Comparison of ENCODE assay signal across 8 cellular contexts in genomic region chrX:80876877-80877276, GRCh38.
DNase-seq lines count a peak whose midpoint lies in the region; ATAC-seq and TF ChIP-seq lines count a peak whose summit lies in the region.

No MANE protein-coding gene starts in this region.

- H3K23ac ChIP-seq in neuronal stem cell (ENCODE audit: low read depth, low read length, poor library complexity) = no peak overlapping the region

- no peak overlapping the region for H3K4ac ChIP-seq in neuronal stem cell (ENCODE audit: low read length)

- no peak overlapping the region for H4K91ac ChIP-seq in neuronal stem cell (ENCODE audit: low read depth, low read length, poor library complexity)

- no peak for TF ChIP-seq POLR2A in heart left ventricle (IDR thresholded peaks at IDR 0.05)
- TF ChIP-seq POLR2A in thyroid gland (IDR thresholded peaks at IDR 0.05) = no peak

- no peak overlapping the region for H3K4me2 ChIP-seq in neuronal stem cell (ENCODE audit: insufficient read depth, low read length, poor library complexity, severe bottlenecking)

- H3K27me3 ChIP-seq in heart left ventricle (no peaks in the 10 kb centered on the region), neuronal stem cell (ENCODE audit: control insufficient read depth in 3 of 3, insufficient read depth in 3 of 3, low read depth in 1 of 3, low read length in 3 of 3) (no peaks in the 10 kb centered on the region), thyroid gland (no peaks in the 10 kb centered on the region)

- TF ChIP-seq CTCF in heart left ventricle (IDR thresholded peaks at IDR 0.05) (peak; percentile 23 to 57 (median 40)), coronary artery (IDR thresholded peaks at IDR 0.05) (peak; percentile 15), thyroid gland (IDR thresholded peaks at IDR 0.05) (peak in 3 of 6 experiments; percentile 38 to 42 (median 42))

- H3K79me1 ChIP-seq in neuronal stem cell (ENCODE audit: low read depth, low read length) = no peaks in the 10 kb centered on the region

- H4K8ac ChIP-seq in neuronal stem cell (ENCODE audit: low read depth, low read length) = no peak overlapping the region

- H3K4me3 ChIP-seq in heart left ventricle = no peak overlapping the region
- H3K4me3 ChIP-seq in coronary artery = no peak overlapping the region
- H3K4me3 ChIP-seq in neuronal stem cell (ENCODE audit: low read length in 2 of 2) = no peak overlapping the region
- H3K4me3 ChIP-seq in thyroid gland (replicated peaks in 1 of 3) = no peak overlapping the region

- H3K36me3 ChIP-seq in heart left ventricle (no peaks in the 10 kb centered on the region), neuronal stem cell (replicated peaks in 1 of 2; ENCODE audit: control insufficient read depth in 2 of 2, insufficient read depth in 2 of 2, low read length in 2 of 2) (no peaks in the 10 kb centered on the region), thyroid gland (no peaks in the 10 kb centered on the region)

- H2AK5ac ChIP-seq in neuronal stem cell (ENCODE audit: low read depth, low read length) = no peak overlapping the region

- no peak overlapping the region for H2BK12ac ChIP-seq in neuronal stem cell (ENCODE audit: low read length)

- no peak overlapping the region for H3K9ac ChIP-seq in neuronal stem cell (ENCODE audit: low read depth, low read length, poor library complexity)

- intact Hi-C loops in heart left ventricle (cut with DNase I) = loop anchor here in 4 of 10 donors (5.0 to 10.0 kb wide), 4 partner anchors 318 to 508 kb away; no protein-coding TSS in a partner anchor
- intact Hi-C loops in left ventricle myocardium superior (cut with micrococcal nuclease) = no loop called here
- intact Hi-C loops in thyroid gland (cut with DNase I) = no loop called here

- ATAC-seq in heart left ventricle (no peak), left ventricle myocardium superior (no peak)

- H3K4me1 ChIP-seq in heart left ventricle (no peaks in the 10 kb centered on the region), neuronal stem cell (ENCODE audit: control insufficient read depth in 2 of 2, insufficient read depth in 1 of 2, low read depth in 1 of 2, low read length in 2 of 2) (no peaks in the 10 kb centered on the region), thyroid gland (no peaks in the 10 kb centered on the region)

- no peak overlapping the region for H2AFZ ChIP-seq in neuronal stem cell (ENCODE audit: low read length)

- H3K9me3 ChIP-seq in heart left ventricle (no peaks in the 10 kb centered on the region), neuronal stem cell (replicated peaks in 1 of 2; ENCODE audit: control insufficient read depth in 2 of 2, insufficient read depth in 1 of 2, low read depth in 1 of 2, low read length in 2 of 2) (no peaks in the 10 kb centered on the region), thyroid gland (no peaks in the 10 kb centered on the region)

- H2BK120ac ChIP-seq in neuronal stem cell (ENCODE audit: low read depth, low read length) = no peak overlapping the region

- DNase-seq in heart left ventricle = no peak
- DNase-seq in left ventricle myocardium superior = no peak
- DNase-seq in NCI-H1694 (lab: John Stamatoyannopoulos, UW) = peak; percentile 53
- DNase-seq in coronary artery (ENCODE audit: low spot score) = no peak
- peak; percentile 3 for DNase-seq in neuronal stem cell (ENCODE audit: low spot score)
- no peak for DNase-seq in germinal center (ENCODE audit: low spot score)
- no peak for DNase-seq in HuH-7 (ENCODE audit: low spot score)
- no peak for DNase-seq in thyroid gland

- H2BK15ac ChIP-seq in neuronal stem cell (ENCODE audit: low read length) = no peak overlapping the region

- no peak overlapping the region for H3K18ac ChIP-seq in neuronal stem cell (ENCODE audit: low read length)

- no peak overlapping the region for H2BK5ac ChIP-seq in neuronal stem cell (ENCODE audit: low read length)

- no peak overlapping the region for H3K14ac ChIP-seq in neuronal stem cell (ENCODE audit: low read length)

- H3K27ac ChIP-seq in heart left ventricle (no peak overlapping the region), coronary artery (no peak overlapping the region), neuronal stem cell (replicated peaks; ENCODE audit: low read length) (no peak overlapping the region), thyroid gland (no peak overlapping the region)

Comparison
In these comparisons a context has a peak if more than half of its experiments do, and no peak if none do; other contexts are left out.
1. DNase-seq: peak in NCI-H1694 (single experiment) and neuronal stem cell (single experiment); none in heart left ventricle (0 of 5), left ventricle myocardium superior (single experiment), coronary artery (single experiment), germinal center (single experiment), HuH-7 (single experiment) and thyroid gland (0 of 2).